11 cellular contexts compared by ENCODE assay signal in the genomic region with DNA sequence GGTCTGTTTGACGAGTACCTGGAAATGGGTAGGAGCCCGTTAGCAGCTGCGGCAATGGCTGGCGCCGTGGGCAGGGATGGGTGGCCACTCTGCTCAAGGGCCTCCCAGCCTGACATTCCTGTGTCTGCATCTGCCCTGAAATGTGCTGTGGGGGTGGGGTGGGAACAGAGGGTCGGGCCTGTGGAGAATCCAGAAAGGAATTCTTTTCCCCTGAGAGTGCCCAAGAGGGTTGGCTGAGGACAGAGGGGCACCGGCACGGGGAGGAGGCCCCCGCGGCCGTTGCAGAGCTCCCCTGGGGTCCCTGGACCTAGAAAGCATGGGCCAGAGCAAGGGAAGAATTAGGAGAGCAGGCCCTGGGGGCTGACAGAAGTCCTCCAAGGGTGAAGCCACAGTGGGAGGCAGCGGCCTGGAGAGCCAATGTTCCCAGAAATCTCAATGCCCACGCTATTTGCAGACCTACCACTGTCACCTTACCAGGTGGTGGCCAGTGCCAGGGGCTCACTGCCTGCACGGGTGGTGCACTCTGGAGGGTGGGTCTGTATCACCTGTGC. TPM values are rescaled to one million over a fixed set of nuclear protein-coding genes. Genes with fewer than 3 reads are reported as not detected.
A peak's percentile ranks its signal among the peaks of the same experiment; 100 is the strongest.
DNase-seq lines count a peak whose midpoint lies in the region; ATAC-seq and TF ChIP-seq lines count a peak whose summit lies in the region.
"Had no signal": no experiment of that assay in that cellular context is flagged by ENCODE, and none has a peak within 500 bp of the region (broad histone marks: within the 10 kb centered on the region; RNA-seq: fewer than 3 reads in every experiment).

No MANE protein-coding gene starts in this region.

- no peak overlapping the region for H3K18ac ChIP-seq in mesendoderm (ENCODE audit: low read length)

- H3K27me3 ChIP-seq in mesendoderm (ENCODE audit: insufficient read depth, low read length, poor library complexity) (no peaks in the 10 kb centered on the region), Peyer's patch (no peaks in the 10 kb centered on the region)

- H3K79me1 ChIP-seq in mesendoderm (ENCODE audit: low read length): no peaks in the 10 kb centered on the region

- peaks cover 5% of the 10 kb centered on the region for H3K36me3 Mint-ChIP-seq in activated CD8-positive, alpha-beta T cell treated with anti-CD3 and anti-CD28 coated beads for 36 hours (ENCODE audit: low read depth)
- no peaks in the 10 kb centered on the region for H3K36me3 Mint-ChIP-seq in stimulated activated memory B cell treated with anti-CD40 and anti-IgM and Interleukin-4, amounts not matched to agents 10 μg/mL and 1 μg/mL and 100 μg/mL, for 72 hours

- TF ChIP-seq CTCF in activated CD8-positive, alpha-beta T cell treated with anti-CD3 and anti-CD28 coated beads for 36 hours (IDR thresholded peaks at IDR 0.05): no peak
- TF ChIP-seq CTCF in Peyer's patch (IDR thresholded peaks at IDR 0.05): no peak

- H3K4me1 Mint-ChIP-seq in activated CD8-positive, alpha-beta T cell treated with anti-CD3 and anti-CD28 coated beads for 36 hours (ENCODE audit: low read depth): peaks cover 10% of the 10 kb centered on the region
- peaks cover 19% of the 10 kb centered on the region for H3K4me1 Mint-ChIP-seq in stimulated activated memory B cell treated with anti-CD40 and anti-IgM and Interleukin-4, amounts not matched to agents 10 μg/mL and 1 μg/mL and 100 μg/mL, for 72 hours
- H3K4me1 Mint-ChIP-seq in stimulated activated naive CD8-positive, alpha-beta T cell treated with anti-CD3 and anti-CD28 coated beads, Interleukin-15, amount 100 ng/mL, for 72 hours: peaks cover 27% of the 10 kb centered on the region

- CTCF ChIA-PET in activated CD8-positive, alpha-beta T cell treated with anti-CD3 and anti-CD28 coated beads for 36 hours (lab: Charles Lee): interaction anchor here (0.7 kb wide), 1 partner anchor 9 kb away, joined by 3 read pairs; no protein-coding TSS in a partner anchor

- H3K4ac ChIP-seq in mesendoderm (ENCODE audit: low read depth, low read length): no peak overlapping the region

- H3K4me3 Mint-ChIP-seq in activated CD8-positive, alpha-beta T cell treated with anti-CD3 and anti-CD28 coated beads for 36 hours: peak overlapping the region; percentile 32
- peak overlapping the region; percentile 28 for H3K4me3 Mint-ChIP-seq in stimulated activated memory B cell treated with anti-CD40 and anti-IgM and Interleukin-4, amounts not matched to agents 10 μg/mL and 1 μg/mL and 100 μg/mL, for 72 hours
- H3K4me3 Mint-ChIP-seq in stimulated activated naive CD8-positive, alpha-beta T cell treated with anti-CD3 and anti-CD28 coated beads, Interleukin-15, amount 100 ng/mL, for 72 hours: no peak overlapping the region

- no peak overlapping the region for H4K8ac ChIP-seq in mesendoderm (ENCODE audit: low read depth, low read length)

- peak; percentile 53 for DNase-seq in Right ventricle myocardium inferior (ENCODE audit: missing footprints)
- DNase-seq in Right ventricle myocardium superior: no peak
- DNase-seq in activated CD8-positive, alpha-beta T cell treated with anti-CD3 and anti-CD28 coated beads for 36 hours: no peak
- peak; percentile 69 for DNase-seq in mesendoderm
- DNase-seq in Peyer's patch: no peak
- no peak for DNase-seq in GM19240 (ENCODE audit: insufficient read length, low spot score)
- DNase-seq in stimulated activated naive CD8-positive, alpha-beta T cell treated with anti-CD3 and anti-CD28 coated beads, Interleukin-15, amount 100 ng/mL, for 72 hours: no peak
- DNase-seq: DND-41, NCI-H345, T1000 had no signal

- no peak overlapping the region for H2BK15ac ChIP-seq in mesendoderm (replicated peaks; ENCODE audit: low read depth)

- no peak overlapping the region for H2AK5ac ChIP-seq in mesendoderm (ENCODE audit: low read length)

- H2BK5ac ChIP-seq in mesendoderm (ENCODE audit: low read length): no peak overlapping the region

- H3K36me3 ChIP-seq in mesendoderm (ENCODE audit: control insufficient read depth, insufficient read depth, low read length) (no peaks in the 10 kb centered on the region), Peyer's patch (no peaks in the 10 kb centered on the region)

- no peak for TF ChIP-seq POLR2A in Peyer's patch (IDR thresholded peaks at IDR 0.05)

- H3K27ac Mint-ChIP-seq in activated CD8-positive, alpha-beta T cell treated with anti-CD3 and anti-CD28 coated beads for 36 hours: no peak overlapping the region
- no peak overlapping the region for H3K27ac Mint-ChIP-seq in stimulated activated memory B cell treated with anti-CD40 and anti-IgM and Interleukin-4, amounts not matched to agents 10 μg/mL and 1 μg/mL and 100 μg/mL, for 72 hours
- H3K27ac Mint-ChIP-seq in stimulated activated naive CD8-positive, alpha-beta T cell treated with anti-CD3 and anti-CD28 coated beads, Interleukin-15, amount 100 ng/mL, for 72 hours: no peak overlapping the region

- H3K4me2 ChIP-seq in mesendoderm (ENCODE audit: low read length): no peak overlapping the region

- no peaks in the 10 kb centered on the region for H3K9me3 Mint-ChIP-seq in activated CD8-positive, alpha-beta T cell treated with anti-CD3 and anti-CD28 coated beads for 36 hours
- H3K9me3 Mint-ChIP-seq in stimulated activated memory B cell treated with anti-CD40 and anti-IgM and Interleukin-4, amounts not matched to agents 10 μg/mL and 1 μg/mL and 100 μg/mL, for 72 hours: no peaks in the 10 kb centered on the region
- H3K9me3 Mint-ChIP-seq in stimulated activated naive CD8-positive, alpha-beta T cell treated with anti-CD3 and anti-CD28 coated beads, Interleukin-15, amount 100 ng/mL, for 72 hours: no peaks in the 10 kb centered on the region

- H3K79me2 ChIP-seq in mesendoderm (ENCODE audit: control insufficient read depth, insufficient read depth, low read length): no peaks in the 10 kb centered on the region

- no peaks in the 10 kb centered on the region for H3K9me3 ChIP-seq in Peyer's patch

- peak overlapping the region; percentile 42 for H3K56ac ChIP-seq in mesendoderm (ENCODE audit: low read length)

- ATAC-seq in Right ventricle myocardium inferior: no peak
- ATAC-seq in Right ventricle myocardium superior (ENCODE audit: poor library complexity): no peak
- no peak for ATAC-seq in activated CD8-positive, alpha-beta T cell treated with anti-CD3 and anti-CD28 coated beads for 36 hours
- ATAC-seq in stimulated activated memory B cell treated with anti-CD40 and anti-IgM and Interleukin-4, amounts not matched to agents 10 μg/mL and 1 μg/mL and 100 μg/mL, for 72 hours: no peak
- no peak for ATAC-seq in stimulated activated naive CD8-positive, alpha-beta T cell treated with anti-CD3 and anti-CD28 coated beads, Interleukin-15, amount 100 ng/mL, for 72 hours

- H3K23ac ChIP-seq in mesendoderm (ENCODE audit: low read length): no peak overlapping the region

- intact Hi-C loops in Right ventricle myocardium inferior (cut with DNase I) (loop anchor here (5.0 kb wide), 2 partner anchors 64 to 114 kb away; a partner anchor contains a TSS), Right ventricle myocardium superior (cut with DNase I) (no loop called here)
- intact Hi-C loops in activated CD8-positive, alpha-beta T cell treated with anti-CD3 and anti-CD28 coated beads for 36 hours (cut with micrococcal nuclease): no loop called here

- no peak overlapping the region for H3K27ac ChIP-seq in mesendoderm (ENCODE audit: low read depth, low read length)
- H3K27ac ChIP-seq in Peyer's patch: no peak overlapping the region

- H3K9ac ChIP-seq in mesendoderm (ENCODE audit: low read length): no peak overlapping the region

- H2BK120ac ChIP-seq in mesendoderm (ENCODE audit: low read depth, low read length): no peak overlapping the region

- no peak overlapping the region for H4K5ac ChIP-seq in mesendoderm (ENCODE audit: low read length)

- no CpG with 5 or more reads among the region's 14 CpGs for whole genome bisulfite sequencing in mesendoderm (ENCODE audit: extremely low coverage, insufficient coverage, low lambda C conversion rate)

- H3K27me3 Mint-ChIP-seq in activated CD8-positive, alpha-beta T cell treated with anti-CD3 and anti-CD28 coated beads for 36 hours: peaks cover 3% of the 10 kb centered on the region
- no peaks in the 10 kb centered on the region for H3K27me3 Mint-ChIP-seq in stimulated activated memory B cell treated with anti-CD40 and anti-IgM and Interleukin-4, amounts not matched to agents 10 μg/mL and 1 μg/mL and 100 μg/mL, for 72 hours
- peaks cover 23% of the 10 kb centered on the region for H3K27me3 Mint-ChIP-seq in stimulated activated naive CD8-positive, alpha-beta T cell treated with anti-CD3 and anti-CD28 coated beads, Interleukin-15, amount 100 ng/mL, for 72 hours

- H3K4me1 ChIP-seq in mesendoderm (ENCODE audit: control insufficient read depth, low read depth, low read length) (peaks cover 2% of the 10 kb centered on the region), Peyer's patch (peaks cover 0 to 11% (median 0%) of the 10 kb centered on the region in 4 donors)

- POLR2A ChIA-PET in activated CD8-positive, alpha-beta T cell treated with anti-CD3 and anti-CD28 coated beads for 36 hours (lab: Charles Lee): no interaction called here

- H3K4me3 ChIP-seq in mesendoderm (ENCODE audit: low read length) (no peak overlapping the region), Peyer's patch (no peak overlapping the region)

RNA-seq across cellular contexts. Expression of a gene that starts 27.8 kb away (rescaled TPM):
- 0.81 TPM for total RNA-seq in Right ventricle myocardium inferior
- 0.35 TPM for total RNA-seq in Right ventricle myocardium superior
- total RNA-seq in activated CD8-positive, alpha-beta T cell treated with anti-CD3 and anti-CD28 coated beads for 36 hours: 1 to 10 TPM; 5.1 to 5.4 TPM
- polyA plus RNA-seq in mesendoderm (2013, experiment 1 of 2): 2.7 TPM
- 2.5 TPM for polyA plus RNA-seq in mesendoderm (2013, experiment 2 of 2)
- 100 to 1,000 TPM in 3 of 4 donors, 10 to 100 TPM in 1; 89.1 to 188 (median 102) TPM for total RNA-seq in Peyer's patch

Comparison
In these comparisons a context has a peak if more than half of its experiments do, and no peak if none do; other contexts are left out.
1. DNase-seq: peak in Right ventricle myocardium inferior (single experiment) and mesendoderm (single experiment); none in Right ventricle myocardium superior (single experiment), activated CD8-positive, alpha-beta T cell treated with anti-CD3 and anti-CD28 coated beads for 36 hours (single experiment), Peyer's patch (0 of 3), GM19240 (single experiment) and stimulated activated naive CD8-positive, alpha-beta T cell treated with anti-CD3 and anti-CD28 coated beads, Interleukin-15, amount 100 ng/mL, for 72 hours (0 of 2).
2. H3K4me3 Mint-ChIP-seq: peak in activated CD8-positive, alpha-beta T cell treated with anti-CD3 and anti-CD28 coated beads for 36 hours (single experiment) and stimulated activated memory B cell treated with anti-CD40 and anti-IgM and Interleukin-4, amounts not matched to agents 10 μg/mL and 1 μg/mL and 100 μg/mL, for 72 hours (single experiment); none in stimulated activated naive CD8-positive, alpha-beta T cell treated with anti-CD3 and anti-CD28 coated beads, Interleukin-15, amount 100 ng/mL, for 72 hours (0 of 2).
3. RNA of a gene that starts 27.8 kb away (total RNA-seq): 89.1 to 188 TPM in Peyer's patch; 5.1 to 5.4 TPM in activated CD8-positive, alpha-beta T cell treated with anti-CD3 and anti-CD28 coated beads for 36 hours, 0.81 TPM in Right ventricle myocardium inferior (single experiment) and 0.35 TPM in Right ventricle myocardium superior (single experiment); every median in the first group is over 10 times any median in the second.